ENCODE assay signal across 19 cellular contexts in the genomic region with DNA sequence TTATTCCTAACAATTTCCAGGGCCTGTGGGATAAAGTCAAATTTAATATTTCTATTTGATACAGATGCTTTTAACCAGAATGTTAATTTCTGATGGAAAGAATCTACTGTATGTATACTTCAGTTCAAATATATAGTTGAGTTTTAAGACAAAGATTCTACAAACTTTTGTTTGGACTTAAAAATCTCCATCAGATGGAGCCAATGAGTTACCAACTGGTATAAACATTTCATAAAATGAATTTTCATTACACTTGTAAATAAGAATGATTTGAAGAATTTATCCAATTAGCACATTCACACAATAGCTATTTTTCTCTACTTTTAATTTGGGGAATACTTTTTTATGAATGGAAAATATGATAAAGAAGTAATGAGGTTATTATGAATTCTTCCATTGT.
A peak's percentile ranks its signal among the peaks of the same experiment; 100 is the strongest.
DNase-seq lines count a peak whose midpoint lies in the region; ATAC-seq, FAIRE-seq and TF ChIP-seq lines count a peak whose summit lies in the region.
"Had no signal": no experiment of that assay in that cellular context is flagged by ENCODE, and none has a peak within 500 bp of the region (broad histone marks: within the 10 kb centered on the region; RNA-seq: fewer than 3 reads in every experiment).

No MANE protein-coding gene starts in this region.

- no peak overlapping the region for H3K9ac ChIP-seq in PC-3 (ENCODE audit: low read length)

- peaks cover 37% of the 10 kb centered on the region for H3K4me1 ChIP-seq in PC-3 (ENCODE audit: insufficient read depth, low read length)
- H3K4me1 ChIP-seq in hepatocyte (ENCODE audit: insufficient read depth) = peaks cover 7% of the 10 kb centered on the region

- no peaks in the 10 kb centered on the region for H3K9me2 ChIP-seq in PC-3 (replicated peaks; ENCODE audit: low read length)
- no peaks in the 10 kb centered on the region for H3K9me2 ChIP-seq in hepatocyte (replicated peaks; ENCODE audit: insufficient read depth)

- H3F3A ChIP-seq in PC-3 (ENCODE audit: low read length, unreplicated experiment) = peaks cover 5% of the 10 kb centered on the region

- H4K20me1 ChIP-seq in PC-3 (ENCODE audit: low read length) (no peaks in the 10 kb centered on the region), hepatocyte (ENCODE audit: insufficient read depth, poor library complexity, severe bottlenecking) (no peaks in the 10 kb centered on the region)

- H3K9me3 ChIP-seq in PC-3 (ENCODE audit: low read length) (no peaks in the 10 kb centered on the region), hepatocyte (ENCODE audit: low read depth) (no peaks in the 10 kb centered on the region)

- CTCF ChIA-PET in PC-3 (lab: Charles Lee) = no interaction called here

- H2AFZ ChIP-seq in PC-3 (ENCODE audit: low read length) = no peak overlapping the region
- no peak overlapping the region for H2AFZ ChIP-seq in hepatocyte

- TF ChIP-seq CTCF in PC-3 (conservative IDR thresholded peaks at IDR 0.05; ENCODE audit: low read depth, low read length) (peak; percentile 51), hepatocyte (IDR thresholded peaks at IDR 0.05; ENCODE audit: poor library complexity) (peak; percentile 18), dorsolateral prefrontal cortex (IDR thresholded peaks at IDR 0.05 in 54 of 56, conservative IDR thresholded peaks at IDR 0.05 in 2 of 56; ENCODE audit: low read depth in 1 of 56, partially characterized antibody in 56 of 56) (no peak)

- POLR2A ChIA-PET in PC-3 (lab: Charles Lee; ENCODE audit: unreplicated experiment) = no interaction called here

- no TSS peak for BruUV-seq in PC-3 (replicated peaks; lab: Mats Ljungman, UMichigan)

- H3K79me2 ChIP-seq in PC-3 (ENCODE audit: low read length) = no peaks in the 10 kb centered on the region
- H3K79me2 ChIP-seq in hepatocyte = no peaks in the 10 kb centered on the region

- DNase-seq in PC-3 (peak; percentile 37), hepatocyte (ENCODE audit: low spot score) (no peak), DMS 273 (lab: John Stamatoyannopoulos, UW; ENCODE audit: unreplicated experiment) (no peak), germinal center (ENCODE audit: low spot score) (no peak), dorsolateral prefrontal cortex (no peak), HT-29 (ENCODE audit: low spot score) (no peak)
- DNase-seq: DMS79 treated with DMSO at 0.1 percent for 48 hours, NCI-H1694 treated with DMSO at 0.1 percent for 48 hours, NCI-H2081 treated with DMSO at 0.1 percent for 48 hours, NCI-H2171 treated with DMSO at 0.1 percent for 48 hours, NCI-H446, NCI-H526, OCI-M1, Right ventricle myocardium superior had no signal

- H3K27me3 ChIP-seq in PC-3 (ENCODE audit: low read length) (no peaks in the 10 kb centered on the region), hepatocyte (no peaks in the 10 kb centered on the region), dorsolateral prefrontal cortex (no peaks in the 10 kb centered on the region)

- H3K4me2 ChIP-seq in PC-3 (ENCODE audit: low read length) (no peak overlapping the region), hepatocyte (no peak overlapping the region)

- H3K4me3 ChIP-seq in PC-3 (ENCODE audit: low read length) = no peak overlapping the region
- no peak overlapping the region for H3K4me3 ChIP-seq in hepatocyte
- no peak overlapping the region for H3K4me3 ChIP-seq in dorsolateral prefrontal cortex
- H3K4me3 ChIP-seq: GM12878 had no signal

- H3K27ac ChIP-seq in PC-3 (ENCODE audit: low read length) (no peak overlapping the region), hepatocyte (no peak overlapping the region), dorsolateral prefrontal cortex (no peak overlapping the region)
- H3K27ac ChIP-seq: 22Rv1 had no signal

- no peak for ATAC-seq in PC-3
- ATAC-seq: GM12878 had no signal

- FAIRE-seq in A204.1 (lab: Jason Lieb, UNC) = peak; percentile 79
- peak; percentile 18 for FAIRE-seq in colon (lab: Jason Lieb, UNC)
- FAIRE-seq: GM12878, H1 had no signal

- no peaks in the 10 kb centered on the region for H3K36me3 ChIP-seq in PC-3 (ENCODE audit: low read depth, low read length)
- H3K36me3 ChIP-seq in hepatocyte (replicated peaks; ENCODE audit: insufficient read depth, low read depth) = no peaks in the 10 kb centered on the region

- intact Hi-C loops in PC-3 (cut with micrococcal nuclease) (loop anchor here (1.0 to 5.0 kb wide), 5 partner anchors 38 to 666 kb away; no protein-coding TSS in a partner anchor), dorsolateral prefrontal cortex (cut with DNase I) (no loop called here)

Comparison
In these comparisons a context has a peak if more than half of its experiments do, and no peak if none do; other contexts are left out.
1. CTCF ChIP-seq: peak in PC-3 (single experiment) and hepatocyte (single experiment); none in dorsolateral prefrontal cortex (0 of 56).